ENCODE assay signal across 1 cellular context in the genomic region with DNA sequence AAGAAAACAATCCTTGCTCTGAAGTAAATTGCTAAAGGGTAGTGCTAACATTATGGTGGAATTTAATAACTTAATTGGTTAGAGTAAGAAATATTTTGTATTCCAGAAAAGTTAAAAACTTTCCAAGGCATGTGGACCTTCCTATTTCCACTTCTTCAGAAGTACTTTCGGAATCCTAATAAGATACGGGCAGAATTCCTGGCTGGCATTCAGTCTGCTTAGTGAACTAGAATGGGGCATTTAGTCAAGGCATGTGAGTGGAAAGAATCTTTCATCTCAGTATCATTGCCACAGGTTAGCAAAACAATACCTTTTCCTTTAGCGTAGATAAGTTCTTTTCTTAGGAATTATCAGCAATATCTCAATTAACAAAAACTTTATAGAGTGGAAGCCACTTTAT.
TF ChIP-seq lines count a peak whose summit lies in the region.

No MANE protein-coding gene starts in this region.

TF ChIP-seq in IMR-90, 13 proteins besides CTCF, POLR2A, EP300 and RAD21 (continued from another document):
- no peak for TF ChIP-seq RCOR1 (IDR thresholded peaks at IDR 0.05; ENCODE audit: insufficient replicate concordance, low read length)
- TF ChIP-seq CHD1 (IDR thresholded peaks at IDR 0.05; ENCODE audit: low read depth, low read length) = no peak
- TF ChIP-seq BHLHE40 (IDR thresholded peaks at IDR 0.05; ENCODE audit: low read depth, low read length) = no peak
- TF ChIP-seq MAZ (IDR thresholded peaks at IDR 0.05; ENCODE audit: borderline replicate concordance, low read depth, low read length) = no peak
- no peak for TF ChIP-seq SMC3 (IDR thresholded peaks at IDR 0.05; ENCODE audit: low read depth, low read length)
- TF ChIP-seq CEBPB (IDR thresholded peaks at IDR 0.05; ENCODE audit: low read depth, low read length) = no peak
- no peak for TF ChIP-seq FOS (IDR thresholded peaks at IDR 0.05; ENCODE audit: low read depth, low read length)
- TF ChIP-seq, protein P1, sequence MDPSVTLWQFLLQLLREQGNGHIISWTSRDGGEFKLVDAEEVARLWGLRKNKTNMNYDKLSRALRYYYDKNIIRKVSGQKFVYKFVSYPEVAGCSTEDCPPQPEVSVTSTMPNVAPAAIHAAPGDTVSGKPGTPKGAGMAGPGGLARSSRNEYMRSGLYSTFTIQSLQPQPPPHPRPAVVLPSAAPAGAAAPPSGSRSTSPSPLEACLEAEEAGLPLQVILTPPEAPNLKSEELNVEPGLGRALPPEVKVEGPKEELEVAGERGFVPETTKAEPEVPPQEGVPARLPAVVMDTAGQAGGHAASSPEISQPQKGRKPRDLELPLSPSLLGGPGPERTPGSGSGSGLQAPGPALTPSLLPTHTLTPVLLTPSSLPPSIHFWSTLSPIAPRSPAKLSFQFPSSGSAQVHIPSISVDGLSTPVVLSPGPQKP (IDR thresholded peaks at IDR 0.05; ENCODE audit: borderline replicate concordance, low read depth, low read length) = no peak
